In genomic region chr20:25344634-25345033, GRCh38 we compare ENCODE assay signal across 25 cellular contexts. TPM values are rescaled to one million over a fixed set of nuclear protein-coding genes. Genes with fewer than 3 reads are reported as not detected.
DNase-seq lines count a peak whose midpoint lies in the region; ATAC-seq, FAIRE-seq and TF ChIP-seq lines count a peak whose summit lies in the region.
"Had no signal": no experiment of that assay in that cellular context is flagged by ENCODE, and none has a peak within 500 bp of the region (broad histone marks: within the 10 kb centered on the region; RNA-seq: fewer than 3 reads in every experiment).

No MANE protein-coding gene starts in this region.

- no peaks in the 10 kb centered on the region for H3K27me3 ChIP-seq in mesenchymal stem cell (ENCODE audit: control insufficient read depth in 1 of 2, insufficient read depth in 1 of 2, low read length in 2 of 2)
- H3K27me3 ChIP-seq in lower lobe of right lung (ENCODE audit: low read depth), result no peaks in the 10 kb centered on the region
- no peaks in the 10 kb centered on the region for H3K27me3 ChIP-seq in sigmoid colon
- H3K27me3 ChIP-seq: BLaER1, SJSA1 had no signal

- POLR2A ChIA-PET in A549 (lab: Yijun Ruan, JAX), result no interaction called here

- H2BK120ac ChIP-seq in mesenchymal stem cell (ENCODE audit: low read depth, low read length), result no peak overlapping the region

- H2BK15ac ChIP-seq in mesenchymal stem cell (ENCODE audit: low read depth, poor library complexity, severe bottlenecking), result no peak overlapping the region

- no peaks in the 10 kb centered on the region for H3K27me3 Mint-ChIP-seq in activated T-helper 17 cell treated with anti-CD3 and anti-CD28 coated beads, Interleukin-2, amount 50 U/mL, for 72 hours
- H3K27me3 Mint-ChIP-seq: CD4-positive, alpha-beta memory T cell; IgD-negative memory B cell had no signal

- 89% methylated on average over 3 of the region's 3 CpGs for WGBS in A549 (ENCODE audit: missing lambda C conversion rate)
- 97% methylated on average over 2 of the region's 3 CpGs for WGBS in mesenchymal stem cell
- 93 to 96% methylated on average over 3 of the region's 3 CpGs for WGBS in sigmoid colon, 2 donors

- H2AK5ac ChIP-seq in mesenchymal stem cell (ENCODE audit: low read length, severe bottlenecking), result no peak overlapping the region

- no peak overlapping the region for H3K27ac Mint-ChIP-seq in activated T-helper 17 cell treated with anti-CD3 and anti-CD28 coated beads, Interleukin-2, amount 50 U/mL, for 72 hours
- H3K27ac Mint-ChIP-seq: IgD-negative memory B cell had no signal

- intact Hi-C loops in lower lobe of right lung (cut with DNase I), result no loop called here
- intact Hi-C loops in sigmoid colon (cut with DNase I), result no loop called here

- H3K36me3 ChIP-seq in mesenchymal stem cell (ENCODE audit: control insufficient read depth in 1 of 2, insufficient read depth in 2 of 2, low read depth in 1 of 2, low read length in 2 of 2) (no peaks in the 10 kb centered on the region), lower lobe of right lung (no peaks in the 10 kb centered on the region), sigmoid colon (no peaks in the 10 kb centered on the region)

- H3K4me3 Mint-ChIP-seq in activated T-helper 17 cell treated with anti-CD3 and anti-CD28 coated beads, Interleukin-2, amount 50 U/mL, for 72 hours, result no peak overlapping the region
- H3K4me3 Mint-ChIP-seq: CD4-positive, alpha-beta memory T cell; IgD-negative memory B cell had no signal

- no peak overlapping the region for H3K23ac ChIP-seq in mesenchymal stem cell (ENCODE audit: low read length in 2 of 2)

- H4K8ac ChIP-seq in mesenchymal stem cell (ENCODE audit: low read length), result no peak overlapping the region

- H3K36me3 Mint-ChIP-seq in activated T-helper 17 cell treated with anti-CD3 and anti-CD28 coated beads, Interleukin-2, amount 50 U/mL, for 72 hours (ENCODE audit: low read depth), result no peaks in the 10 kb centered on the region
- H3K36me3 Mint-ChIP-seq: IgD-negative memory B cell had no signal

- TF ChIP-seq CTCF in A549 (IDR thresholded peaks at IDR 0.05) (no peak), C4-2B (conservative IDR thresholded peaks at IDR 0.05) (no peak), lower lobe of right lung (IDR thresholded peaks at IDR 0.05) (no peak), sigmoid colon (IDR thresholded peaks at IDR 0.05) (no peak)

- CTCF ChIA-PET in A549 (lab: Yijun Ruan, JAX), result interaction anchor here (0.6 kb wide), 1 partner anchor 44 kb away, joined by 3 read pairs; no protein-coding TSS in a partner anchor

- H3K14ac ChIP-seq in mesenchymal stem cell (ENCODE audit: low read length in 2 of 2), result no peak overlapping the region

- peaks cover 8% of the 10 kb centered on the region for H3K4me1 Mint-ChIP-seq in activated T-helper 17 cell treated with anti-CD3 and anti-CD28 coated beads, Interleukin-2, amount 50 U/mL, for 72 hours

- H2AFZ ChIP-seq in mesenchymal stem cell (ENCODE audit: low read depth, low read length), result no peak overlapping the region

- H3K27ac ChIP-seq in A549, result no peak overlapping the region
- H3K27ac ChIP-seq in C4-2B, result peak overlapping the region; percentile 84
- H3K27ac ChIP-seq in mesenchymal stem cell (ENCODE audit: low read length, poor library complexity, severe bottlenecking), result no peak overlapping the region
- no peak overlapping the region for H3K27ac ChIP-seq in lower lobe of right lung
- no peak overlapping the region for H3K27ac ChIP-seq in sigmoid colon
- H3K27ac ChIP-seq: BLaER1, SJSA1 had no signal

- TF ChIP-seq POLR2A in A549 (IDR thresholded peaks at IDR 0.05; ENCODE audit: low read length) (no peak), sigmoid colon (IDR thresholded peaks at IDR 0.05) (no peak)

- FAIRE-seq in A549 (lab: Jason Lieb, UNC), result peak; percentile 94
- FAIRE-seq: GM19239, HTR-8/SVneo had no signal

- no peak overlapping the region for H3K4ac ChIP-seq in mesenchymal stem cell (ENCODE audit: low read depth in 1 of 2, low read length in 2 of 2)

- TF ChIP-seq EP300 in A549 (IDR thresholded peaks at IDR 0.05) (no peak), sigmoid colon (IDR thresholded peaks at IDR 0.05) (no peak)

- no peak overlapping the region for H4K91ac ChIP-seq in mesenchymal stem cell (ENCODE audit: low read length)

- no peaks in the 10 kb centered on the region for H3K9me3 Mint-ChIP-seq in activated T-helper 17 cell treated with anti-CD3 and anti-CD28 coated beads, Interleukin-2, amount 50 U/mL, for 72 hours
- H3K9me3 Mint-ChIP-seq: CD4-positive, alpha-beta memory T cell; IgD-negative memory B cell had no signal

- peaks cover 14% of the 10 kb centered on the region for H3K79me1 ChIP-seq in mesenchymal stem cell (replicated peaks; ENCODE audit: low read length, poor library complexity, severe bottlenecking)

- DNase-seq in A549 (ENCODE audit: low read depth in 1 of 2, low spot score in 1 of 2) (no peak), mesenchymal stem cell (no peak), DMS53 treated with DMSO at 0.1 percent for 48 hours (lab: John Stamatoyannopoulos, UW; ENCODE audit: unreplicated experiment) (no peak), lower lobe of right lung (no peak), sigmoid colon (no peak), dedifferentiated amniotic fluid mesenchymal stem cell (ENCODE audit: extremely low spot score) (no peak)
- DNase-seq: ACHN; Caco-2; CD4-positive, alpha-beta memory T cell; GDM1; GOT3; HCEC 1CT; NCI-H1694 treated with DMSO at 0.1 percent for 48 hours; NCI-H2081 treated with DMSO at 0.1 percent for 48 hours; NCI-H2171 treated with DMSO at 0.1 percent for 48 hours; NCI-H446; NCI-H526 had no signal

- H2BK5ac ChIP-seq in mesenchymal stem cell (ENCODE audit: low read depth, low read length, poor library complexity, severe bottlenecking), result no peak overlapping the region

- H3K4me2 ChIP-seq in A549, result no peak overlapping the region
- peak overlapping the region; percentile 5 for H3K4me2 ChIP-seq in mesenchymal stem cell (ENCODE audit: low read length, poor library complexity, severe bottlenecking)
- H3K4me2 ChIP-seq: BLaER1 had no signal

- no peak overlapping the region for H3K4me3 ChIP-seq in A549
- H3K4me3 ChIP-seq in mesenchymal stem cell (ENCODE audit: insufficient read depth in 1 of 2, low read depth in 1 of 2, low read length in 2 of 2), result no peak overlapping the region
- no peak overlapping the region for H3K4me3 ChIP-seq in lower lobe of right lung
- no peak overlapping the region for H3K4me3 ChIP-seq in sigmoid colon
- H3K4me3 ChIP-seq: BLaER1, SJSA1 had no signal

- ATAC-seq in A549, result no peak
- peak; percentile 2 for ATAC-seq in activated T-helper 17 cell treated with anti-CD3 and anti-CD28 coated beads, Interleukin-2, amount 50 U/mL, for 72 hours (replicated peaks)
- no peak for ATAC-seq in lower lobe of right lung
- ATAC-seq: Right ventricle myocardium inferior had no signal

- H3K4me1 ChIP-seq in A549 (peaks cover 11% of the 10 kb centered on the region; the same call in 1 of the 3 replicates), mesenchymal stem cell (ENCODE audit: control insufficient read depth, insufficient read depth, low read depth, low read length) (peaks cover 10% of the 10 kb centered on the region), lower lobe of right lung (peaks cover 2% of the 10 kb centered on the region), sigmoid colon (no peaks in the 10 kb centered on the region)

- H2BK12ac ChIP-seq in mesenchymal stem cell (ENCODE audit: low read length in 2 of 2), result no peak overlapping the region

- no peak for TF ChIP-seq RAD21 in A549 (conservative IDR thresholded peaks at IDR 0.05 in 1 of 2, IDR thresholded peaks at IDR 0.05 in 1 of 2)

- H3K9me3 ChIP-seq in A549 (no peaks in the 10 kb centered on the region), mesenchymal stem cell (ENCODE audit: control insufficient read depth, low read length) (no peaks in the 10 kb centered on the region), lower lobe of right lung (no peaks in the 10 kb centered on the region), sigmoid colon (no peaks in the 10 kb centered on the region)
- H3K9me3 ChIP-seq: Caco-2, SJSA1 had no signal

- no peak overlapping the region for H3K9ac ChIP-seq in mesenchymal stem cell (ENCODE audit: low read length)
- H3K9ac ChIP-seq: BLaER1 had no signal

- no peak overlapping the region for H3K18ac ChIP-seq in mesenchymal stem cell (ENCODE audit: low read depth in 1 of 2, low read length in 2 of 2)

TF ChIP-seq in A549, 52 proteins besides CTCF, POLR2A, EP300 and RAD21:
- TF ChIP-seq ZSCAN20 (CRISPR knock-in tag; IDR thresholded peaks at IDR 0.05) (no peak), GATA3 (IDR thresholded peaks at IDR 0.05; ENCODE audit: borderline replicate concordance) (no peak), FOSL2 (IDR thresholded peaks at IDR 0.05) (no peak), FOSL2 (CRISPR knock-in tag; IDR thresholded peaks at IDR 0.05) (0 out of 2 replicates have a peak, but pooled peaks have one; percentile 10), CBX2 (IDR thresholded peaks at IDR 0.05; ENCODE audit: borderline replicate concordance, low read depth) (no peak)

RNA-seq across cellular contexts. Expression of gene ABHD12, which starts 46.0 kb away (rescaled TPM):
- 54.3 and 59.1 TPM in 2 replicates for polyA plus RNA-seq in A549 (2011; rRNA removed)
- 55.8 and 64.5 TPM in 2 replicates for polyA plus RNA-seq in A549 (2012; cell fraction: cytosol; rRNA removed)
- polyA plus RNA-seq in A549 (2012; cell fraction: nucleus; rRNA removed), result 48.3 and 57.5 TPM in 2 replicates
- polyA plus RNA-seq in A549 (2017; fragmentation: RNase III; extraction: RNeasy Plus Mini Kit Qiagen cat#74134 plus additional on column Dnase treatment), result 87.3 to 101 TPM (median 96.4 TPM) in 3 replicates
- 63.7 and 69.5 TPM in 2 replicates for polyA minus RNA-seq in A549 (2011; rRNA and poly(A)+ RNA removed)
- total RNA-seq in activated T-helper 17 cell treated with anti-CD3 and anti-CD28 coated beads, Interleukin-2, amount 50 U/mL, for 72 hours, result 10 to 100 TPM; 11.2 to 23.0 TPM
- 71.9 TPM for polyA plus RNA-seq in mesenchymal stem cell (2013, experiment 1 of 2)
- polyA plus RNA-seq in mesenchymal stem cell (2013, experiment 2 of 2), result 74.0 TPM
- 49.7 TPM for total RNA-seq in lower lobe of right lung
- total RNA-seq in sigmoid colon, result 10 to 100 TPM; 18.9 to 39.6 (median 34.9) TPM
- 10 to 100 TPM; 27.0 to 49.0 (median 35.7) TPM for polyA plus RNA-seq in sigmoid colon
